Comparison of ENCODE assay signal across 11 cellular contexts in the genomic region with DNA sequence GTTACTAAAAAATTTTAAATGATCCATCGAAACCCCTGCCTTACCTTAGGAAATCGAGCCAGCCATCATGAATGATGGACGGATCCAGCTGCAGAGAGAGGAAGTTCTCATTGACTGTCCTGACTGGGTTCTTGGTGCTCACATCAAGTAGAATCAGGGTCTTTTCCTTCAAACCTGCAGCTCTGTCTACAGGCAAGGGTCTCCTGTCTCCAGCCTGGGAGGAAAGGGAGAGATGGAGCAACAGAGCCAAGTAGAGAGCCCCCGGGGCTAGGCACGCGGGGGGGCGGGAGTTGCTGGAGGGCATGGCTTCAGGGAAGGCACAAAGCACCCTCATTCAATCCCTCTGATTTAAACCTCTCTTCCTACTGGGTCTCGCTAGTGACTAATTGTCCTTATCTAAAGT. TPM values are rescaled to one million over a fixed set of nuclear protein-coding genes. Genes with fewer than 3 reads are reported as not detected.
DNase-seq lines count a peak whose midpoint lies in the region; ATAC-seq and TF ChIP-seq lines count a peak whose summit lies in the region.
"Had no signal": no experiment of that assay in that cellular context is flagged by ENCODE, and none has a peak within 500 bp of the region (broad histone marks: within the 10 kb centered on the region; RNA-seq: fewer than 3 reads in every experiment).

A gene (minus strand): TSS at position 384 of the 403 bp plus-strand sequence.

- BruUV-seq in MCF 10A (replicated peaks; lab: Mats Ljungman, UMichigan) = no TSS peak

- no peak for TF ChIP-seq CTCF in breast epithelium (IDR thresholded peaks at IDR 0.05)
- TF ChIP-seq CTCF in MCF 10A (IDR thresholded peaks at IDR 0.05; ENCODE audit: unreplicated experiment) = no peak
- no peak for TF ChIP-seq CTCF in coronary artery (IDR thresholded peaks at IDR 0.05)
- TF ChIP-seq CTCF in upper lobe of right lung (IDR thresholded peaks at IDR 0.05) = no peak

- peak within 1 kb of the TSS; percentile 48 to 80 (median 52) for H3K4me3 ChIP-seq in breast epithelium
- peak within 1 kb of the TSS; percentile 73 for H3K4me3 ChIP-seq in coronary artery
- peak within 1 kb of the TSS; percentile 25 to 58 for H3K4me3 ChIP-seq in muscle layer of colon (ENCODE audit: low read depth in 1 of 2, low read length in 2 of 2)
- peak within 1 kb of the TSS; percentile 51 for H3K4me3 ChIP-seq in upper lobe of right lung

- peak within 1 kb of the TSS; percentile 21 to 90 for H3K27ac ChIP-seq in breast epithelium
- peak within 1 kb of the TSS in 1 of 2 donors; percentile 9 for H3K27ac ChIP-seq in coronary artery
- H3K27ac ChIP-seq in muscle layer of colon (ENCODE audit: low read depth, low read length) = no peak within 1 kb of the TSS
- H3K27ac ChIP-seq in upper lobe of right lung = no peak within 1 kb of the TSS
- H3K27ac ChIP-seq: SJSA1 had no signal

- peaks cover 3 to 68% of the 10 kb centered on the region in 2 donors for H3K27me3 ChIP-seq in breast epithelium
- H3K27me3 ChIP-seq in muscle layer of colon (ENCODE audit: control insufficient read depth in 1 of 2, insufficient read depth in 2 of 2, low read length in 2 of 2) = peaks cover 55 to 59% of the 10 kb centered on the region in 2 donors
- H3K27me3 ChIP-seq in upper lobe of right lung = peaks cover 92% of the 10 kb centered on the region

- H3K9me3 ChIP-seq in breast epithelium = no peaks in the 10 kb centered on the region
- H3K9me3 ChIP-seq in muscle layer of colon (ENCODE audit: low read length) = no peaks in the 10 kb centered on the region
- H3K9me3 ChIP-seq in upper lobe of right lung = no peaks in the 10 kb centered on the region
- H3K9me3 ChIP-seq: SJSA1 had no signal

- peaks cover 72% of the 10 kb centered on the region for H3K27me3 Mint-ChIP-seq in MCF 10A (ENCODE audit: insufficient read depth, unreplicated experiment)

- DNase-seq in breast epithelium (ENCODE audit: low spot score in 2 of 2) (no peak), MCF 10A (ENCODE audit: unreplicated experiment) (no peak), coronary artery (ENCODE audit: low spot score) (no peak), upper lobe of right lung (no peak), GF-D8 (lab: John Stamatoyannopoulos, UW) (no peak), erythroblast (lab: John Stamatoyannopoulos, UW) (no peak)
- DNase-seq: NCI-H1417 treated with DMSO at 0.1 percent for 48 hours had no signal

- no peaks in the 10 kb centered on the region for H3K9me3 Mint-ChIP-seq in MCF 10A (ENCODE audit: unreplicated experiment)

- no peaks in the 10 kb centered on the region for H3K36me3 ChIP-seq in breast epithelium
- no peaks in the 10 kb centered on the region for H3K36me3 ChIP-seq in muscle layer of colon (ENCODE audit: insufficient read depth, low read length)
- no peaks in the 10 kb centered on the region for H3K36me3 ChIP-seq in upper lobe of right lung
- H3K36me3 ChIP-seq: SJSA1 had no signal

- no peak within 1 kb of the TSS for H3K4me3 Mint-ChIP-seq in MCF 10A (ENCODE audit: unreplicated experiment)

- peaks cover 6% of the 10 kb centered on the region for H3K4me1 Mint-ChIP-seq in MCF 10A (ENCODE audit: insufficient read depth, unreplicated experiment)

- H3K36me3 Mint-ChIP-seq in MCF 10A (ENCODE audit: insufficient read depth, unreplicated experiment) = no peaks in the 10 kb centered on the region

- CTCF ChIA-PET in MCF 10A (lab: Yijun Ruan, JAX) = interaction anchor here (0.8 kb wide), 1 partner anchor 62 kb away, joined by 3 read pairs; no protein-coding TSS in a partner anchor

- H3K27ac Mint-ChIP-seq in MCF 10A (ENCODE audit: low read depth, unreplicated experiment) = no peak within 1 kb of the TSS

- POLR2A ChIA-PET in MCF 10A (lab: Yijun Ruan, JAX) = no interaction called here

- no peak for TF ChIP-seq POLR2A in breast epithelium (IDR thresholded peaks at IDR 0.05)
- no peak for TF ChIP-seq POLR2A in erythroblast (IDR thresholded peaks at IDR 0.05; ENCODE audit: low read length)

- ATAC-seq in upper lobe of right lung (no peak), HG02884 (IDR thresholded peaks at IDR 0.05; ENCODE audit: unreplicated experiment) (no peak)

- intact Hi-C loops in breast epithelium (cut with DNase I; ENCODE audit: low total_unique reads) = no loop called here
- intact Hi-C loops in MCF 10A (cut with micrococcal nuclease) = no loop called here
- intact Hi-C loops in upper lobe of right lung (cut with DNase I) = no loop called here

- peaks cover 0 to 11% of the 10 kb centered on the region in 2 donors for H3K4me1 ChIP-seq in breast epithelium
- peaks cover 26% of the 10 kb centered on the region for H3K4me1 ChIP-seq in muscle layer of colon (ENCODE audit: insufficient read depth, low read length)
- peaks cover 28% of the 10 kb centered on the region for H3K4me1 ChIP-seq in upper lobe of right lung
- H3K4me1 ChIP-seq: SJSA1 had no signal

- no peak within 1 kb of the TSS for H3K9ac ChIP-seq in muscle layer of colon (ENCODE audit: low read length)

RNA-seq across cellular contexts. Expression of the gene that starts here (rescaled TPM):
- total RNA-seq in breast epithelium = 1 to 10 TPM; 2.7 to 8.0 (median 5.9) TPM
- not detected in 2 replicates for total RNA-seq in MCF 10A (2022)
- total RNA-seq in upper lobe of right lung = 3.4 TPM
- total RNA-seq: kidney epithelial cell, SJSA1 had no signal

Comparison
In these comparisons a context has a peak if more than half of its experiments do, and no peak if none do; other contexts are left out.
1. H3K27ac ChIP-seq: peak in breast epithelium (2 of 2); none in muscle layer of colon (single experiment) and upper lobe of right lung (single experiment).
2. Peak in every context shown above with its lines, with median percentiles within 50 percentile points of each other: H3K4me3 ChIP-seq.